ENCODE assay signal across 9 cellular contexts in the genomic region with DNA sequence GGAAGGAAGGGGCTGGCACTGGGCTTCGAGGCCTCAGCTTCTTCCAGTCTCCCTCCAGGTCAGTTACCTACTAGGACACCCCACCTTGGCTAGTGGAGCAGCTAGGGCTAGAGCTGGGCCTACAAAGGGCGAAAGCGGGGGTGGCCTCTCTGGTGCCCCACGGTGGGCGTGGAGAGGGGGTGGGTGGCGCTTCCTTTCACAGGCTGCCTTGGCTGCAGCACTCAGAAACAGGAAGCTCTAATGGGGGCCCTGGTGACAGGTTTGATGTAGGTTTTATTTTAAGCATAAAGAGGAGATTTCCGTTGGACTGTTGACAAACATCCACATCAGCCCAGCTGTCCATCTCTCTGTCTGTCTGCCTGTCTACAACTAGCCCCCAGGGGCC. TPM values are rescaled to one million over a fixed set of nuclear protein-coding genes. Genes with fewer than 3 reads are reported as not detected.
DNase-seq lines count a peak whose midpoint lies in the region; ATAC-seq, FAIRE-seq and TF ChIP-seq lines count a peak whose summit lies in the region.
"Had no signal": no experiment of that assay in that cellular context is flagged by ENCODE, and none has a peak within 500 bp of the region (broad histone marks: within the 10 kb centered on the region; RNA-seq: fewer than 3 reads in every experiment).

No MANE protein-coding gene starts in this region.

- peaks cover 7% of the 10 kb centered on the region for H3K36me3 Mint-ChIP-seq in neural progenitor cell

- no peak for TF ChIP-seq CTCF in NB4 (IDR thresholded peaks at IDR 0.05; ENCODE audit: low read depth, low read length)
- no peak for TF ChIP-seq CTCF in neural progenitor cell (IDR thresholded peaks at IDR 0.05)

- peak; percentile 61 for DNase-seq in GM12891 (ENCODE audit: insufficient read length, low spot score)
- peak; percentile 82 for DNase-seq in NB4 (ENCODE audit: low read depth)
- peak; percentile 61 for DNase-seq in activated T-cell treated with anti-CD3 and anti-CD28 coated beads, Interleukin-2, amount 50 U/mL, for 1 hour
- no peak for DNase-seq in neural progenitor cell (ENCODE audit: low spot score)
- DNase-seq in MG63: no peak
- DNase-seq in G401 (ENCODE audit: low spot score): no peak

- H3K4me3 Mint-ChIP-seq in neural progenitor cell: peak overlapping the region; percentile 35

- no peak overlapping the region for H2AFZ ChIP-seq in neural progenitor cell (replicated peaks)

- peaks cover 21% of the 10 kb centered on the region for H3K27me3 Mint-ChIP-seq in neural progenitor cell (ENCODE audit: insufficient read depth, low read depth)

- no peak for TF ChIP-seq POLR2A in GM12891 (IDR thresholded peaks at IDR 0.05; ENCODE audit: low read depth, low read length)
- TF ChIP-seq POLR2A in NB4 (IDR thresholded peaks at IDR 0.05; ENCODE audit: extremely low read depth, insufficient read length): no peak

- peaks cover 36% of the 10 kb centered on the region for H4K20me1 ChIP-seq in neural progenitor cell (ENCODE audit: low read depth)

- no peak overlapping the region for H3K4me3 ChIP-seq in NB4 (ENCODE audit: low read depth, low read length)
- H3K4me3 ChIP-seq in neural progenitor cell: no peak overlapping the region
- no peak overlapping the region for H3K4me3 ChIP-seq in MG63
- H3K4me3 ChIP-seq: SJSA1 had no signal

- in situ Hi-C loops in G401 (cut with HindIII; ENCODE audit: low sequenced_read_pairs): no loop called here

- ATAC-seq in GM19397 (IDR thresholded peaks at IDR 0.05; ENCODE audit: unreplicated experiment): no peak
- ATAC-seq in HG03565 (IDR thresholded peaks at IDR 0.05; ENCODE audit: unreplicated experiment): no peak

- no peaks in the 10 kb centered on the region for H3K9me3 ChIP-seq in neural progenitor cell (ENCODE audit: low read depth)
- H3K9me3 ChIP-seq in MG63: no peaks in the 10 kb centered on the region
- H3K9me3 ChIP-seq: SJSA1 had no signal

- H3K4me1 Mint-ChIP-seq in neural progenitor cell: peaks cover 29% of the 10 kb centered on the region

- H3K9ac ChIP-seq in neural progenitor cell: no peak overlapping the region

- FAIRE-seq in GM12891 (lab: Jason Lieb, UNC): no peak

- no peaks in the 10 kb centered on the region for H3F3A ChIP-seq in neural progenitor cell (ENCODE audit: low read depth)

- H3K9me3 Mint-ChIP-seq in neural progenitor cell: no peaks in the 10 kb centered on the region

- H3K36me3 ChIP-seq in neural progenitor cell (no peaks in the 10 kb centered on the region), MG63 (no peaks in the 10 kb centered on the region)

- no peak overlapping the region for H3K27ac Mint-ChIP-seq in neural progenitor cell

- H3K79me2 ChIP-seq in neural progenitor cell (ENCODE audit: low read depth): no peaks in the 10 kb centered on the region

- peaks cover 22% of the 10 kb centered on the region for H3K4me1 ChIP-seq in neural progenitor cell

- no peak overlapping the region for H3K27ac ChIP-seq in neural progenitor cell
- H3K27ac ChIP-seq: SJSA1 had no signal

- no peak overlapping the region for H3K4me2 ChIP-seq in neural progenitor cell

- H3K27me3 ChIP-seq in neural progenitor cell (peaks cover 43% of the 10 kb centered on the region), MG63 (no peaks in the 10 kb centered on the region)
- H3K27me3 ChIP-seq: SJSA1 had no signal

TF ChIP-seq in GM12891, 5 proteins besides CTCF, POLR2A, EP300 and RAD21:
- TF ChIP-seq TAF1 (IDR thresholded peaks at IDR 0.05; ENCODE audit: low read depth, low read length): no peak

RNA-seq across cellular contexts. Expression of gene FAM110A, which starts 13.4 kb away (rescaled TPM):
- polyA plus RNA-seq in GM12891 (2012; ENCODE audit: low read depth, missing spikeins): 4.0 TPM
- 2.9 and 9.1 TPM in 2 replicates for total RNA-seq in neural progenitor cell (ENCODE audit: low replicate concordance)
- 3.9 and 4.6 TPM in 2 replicates for total RNA-seq in MG63 (2014; rRNA removed; shearing (Covaris generic); ENCODE audit: low replicate concordance)
- total RNA-seq in G401 (2014; rRNA removed; shearing (Covaris generic)): 8.1 and 9.5 TPM in 2 replicates

Comparison
In these comparisons a context has a peak if more than half of its experiments do, and no peak if none do; other contexts are left out.
1. DNase-seq: peak in GM12891 (single experiment), NB4 (single experiment) and activated T-cell treated with anti-CD3 and anti-CD28 coated beads, Interleukin-2, amount 50 U/mL, for 1 hour (single experiment); none in neural progenitor cell (single experiment), MG63 (single experiment) and G401 (single experiment).